ENCODE assay signal across 15 cellular contexts in genomic region chr4:147824316-147824715, GRCh38.
"Had no signal": no experiment of that assay in that cellular context is flagged by ENCODE, and none has a peak within 500 bp of the region (broad histone marks: within the 10 kb centered on the region; RNA-seq: fewer than 3 reads in every experiment).

No MANE protein-coding gene starts in this region.

- H3K9me3 ChIP-seq: suprapubic skin had no signal

- H3K4me3 ChIP-seq: hepatocyte, suprapubic skin had no signal

- DNase-seq: activated CD4-positive, alpha-beta T cell treated with anti-CD3 and anti-CD28 coated beads for 36 hours; activated CD4-positive, alpha-beta T cell treated with anti-CD3 and anti-CD28 coated beads, Interleukin-2, amount 50 U/mL, for 48 hours; activated gamma-delta T cell treated with Interleukin-2 at 50 U/mL for 16 hours; amniotic stem cell; caudate nucleus; erythroblast; occipital lobe; posterior cingulate gyrus; retina; stimulated activated CD4-positive, alpha-beta T cell treated with anti-CD3 and anti-CD28 coated beads, Interleukin-2, amount 100 ng/mL, for 24 hours; stimulated activated naive CD8-positive, alpha-beta T cell treated with anti-CD3 and anti-CD28 coated beads, Interleukin-15, Interleukin-2, amounts not matched to agents 100 U/mL and 50 U/mL, for 24 hours; SW 1271 had no signal

- H3K27me3 ChIP-seq: hepatocyte, suprapubic skin had no signal

- ATAC-seq: activated CD4-positive, alpha-beta T cell treated with anti-CD3 and anti-CD28 coated beads for 36 hours; stimulated activated naive CD8-positive, alpha-beta T cell treated with anti-CD3 and anti-CD28 coated beads, Interleukin-15, Interleukin-2, amounts not matched to agents 100 U/mL and 50 U/mL, for 24 hours; WTC11 had no signal

- H3K27ac ChIP-seq: hepatocyte had no signal
